1 cellular context compared by ENCODE assay signal in the genomic region with DNA sequence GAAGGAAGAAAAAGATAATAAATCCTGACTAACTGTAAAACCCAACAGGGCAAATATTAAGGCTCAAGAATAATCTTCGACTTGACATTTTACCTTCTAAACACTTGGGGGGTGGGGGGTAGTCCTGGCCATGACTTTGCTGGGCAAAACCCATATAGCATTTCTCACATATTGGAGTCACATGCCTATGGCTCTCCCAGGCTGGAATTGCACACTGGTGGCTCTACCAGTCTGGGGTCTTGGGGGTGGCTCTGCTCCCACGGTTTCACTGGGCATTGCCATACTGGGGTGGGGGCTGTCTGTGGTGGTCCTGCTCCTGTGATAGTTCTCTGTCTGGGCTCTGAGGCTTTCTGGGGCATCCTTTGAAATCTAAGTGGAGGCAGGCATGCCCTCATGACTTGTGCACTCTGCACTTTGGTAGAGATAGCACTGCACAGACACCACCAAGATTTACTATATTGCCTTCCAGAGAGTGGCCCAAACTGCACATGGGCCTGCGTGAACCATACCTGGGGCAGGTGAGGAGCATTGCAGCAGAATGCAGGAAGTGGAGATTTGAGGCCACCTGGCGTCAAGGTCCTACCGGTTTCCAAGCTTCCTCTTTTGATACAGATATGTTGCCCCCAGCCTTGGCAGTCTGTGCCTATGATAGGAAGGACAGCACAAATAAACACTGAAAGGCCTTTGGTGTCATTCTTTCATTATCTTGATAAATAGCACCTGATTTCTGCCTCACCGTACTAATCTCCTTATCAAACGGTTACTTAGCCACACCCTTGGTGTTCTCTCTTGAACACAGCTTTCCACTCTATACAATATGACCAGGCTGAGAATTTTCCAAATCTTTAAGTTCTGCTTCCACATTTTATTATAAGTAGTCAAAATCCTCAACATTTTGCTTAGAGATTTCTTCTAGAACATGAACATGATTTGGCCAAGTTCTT.
TF ChIP-seq lines count a peak whose summit lies in the region.

No MANE protein-coding gene starts in this region.

TF ChIP-seq in K562, 482 proteins besides CTCF, POLR2A, EP300 and RAD21:
- TF ChIP-seq TRIM28 (IDR thresholded peaks at IDR 0.05): no peak
- TF ChIP-seq, protein P1, sequence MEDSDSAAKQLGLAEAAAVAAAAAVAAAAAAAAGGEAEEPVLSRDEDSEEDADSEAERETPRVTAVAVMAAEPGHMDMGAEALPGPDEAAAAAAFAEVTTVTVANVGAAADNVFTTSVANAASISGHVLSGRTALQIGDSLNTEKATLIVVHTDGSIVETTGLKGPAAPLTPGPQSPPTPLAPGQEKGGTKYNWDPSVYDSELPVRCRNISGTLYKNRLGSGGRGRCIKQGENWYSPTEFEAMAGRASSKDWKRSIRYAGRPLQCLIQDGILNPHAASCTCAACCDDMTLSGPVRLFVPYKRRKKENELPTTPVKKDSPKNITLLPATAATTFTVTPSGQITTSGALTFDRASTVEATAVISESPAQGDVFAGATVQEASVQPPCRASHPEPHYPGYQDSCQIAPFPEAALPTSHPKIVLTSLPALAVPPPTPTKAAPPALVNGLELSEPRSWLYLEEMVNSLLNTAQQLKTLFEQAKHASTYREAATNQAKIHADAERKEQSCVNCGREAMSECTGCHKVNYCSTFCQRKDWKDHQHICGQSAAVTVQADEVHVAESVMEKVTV (CRISPR knock-in tag; IDR thresholded peaks at IDR 0.05): no peak
